ENCODE assay signal across 30 cellular contexts in genomic region chr9:89680547-89681467, GRCh38.
"Had no signal": no experiment of that assay in that cellular context is flagged by ENCODE, and none has a peak within 500 bp of the region (broad histone marks: within the 10 kb centered on the region; RNA-seq: fewer than 3 reads in every experiment).

No MANE protein-coding gene starts in this region.

- H3K79me2 ChIP-seq: hepatocyte had no signal

- H3K27ac ChIP-seq: gastrocnemius medialis, hepatocyte, left ventricle myocardium inferior, ovary, prostate gland, tibial nerve had no signal

- H3K27me3 Mint-ChIP-seq: activated naive CD8-positive, alpha-beta T cell treated with anti-CD3 and anti-CD28 coated beads for 36 hours; naive B cell had no signal

- ATAC-seq: effector memory CD8-positive, alpha-beta T cell; gastrocnemius medialis; WTC11 had no signal

- H3K4me3 Mint-ChIP-seq: activated naive CD4-positive, alpha-beta T cell treated with anti-CD3 and anti-CD28 coated beads for 36 hours; activated naive CD8-positive, alpha-beta T cell treated with anti-CD3 and anti-CD28 coated beads for 36 hours; activated T-helper 1 cell treated with anti-CD3 and anti-CD28 coated beads, Interleukin-12 subunit alpha, Interleukin-12 subunit beta, Interleukin-2, Interleukin-4 antibody, amounts not matched to agents 30 ng/mL and 10 ng/mL and 1 ng/mL, durations not matched to agents 14 hours and 24 hours and 36 hours; effector memory CD8-positive, alpha-beta T cell; mesothelial cell of epicardium; naive B cell; nephron progenitor cell; stimulated activated memory B cell treated with anti-CD40 and anti-IgM and Interleukin-4, amounts not matched to agents 10 μg/mL and 1 μg/mL and 100 μg/mL, for 72 hours; WTC11 had no signal

- H3K4me2 ChIP-seq: hepatocyte, smooth muscle cell had no signal

- DNase-seq: activated CD4-positive, alpha-beta T cell treated with anti-CD3 and anti-CD28 coated beads, Interleukin-2, amount 50 U/mL, for 4 hours; activated CD8-positive, alpha-beta memory T cell treated with anti-CD3 and anti-CD28 coated beads, Interleukin-2, amount 50 U/mL, for 4 hours; activated effector memory CD4-positive, alpha-beta T cell treated with anti-CD3 and anti-CD28 coated beads, Interleukin-2, amount 50 U/mL, for 16 hours; activated naive CD4-positive, alpha-beta T cell treated with anti-CD3 and anti-CD28 coated beads for 36 hours; activated naive CD8-positive, alpha-beta T cell treated with anti-CD3 and anti-CD28 coated beads for 36 hours; activated T-cell treated with anti-CD3 and anti-CD28 coated beads, Interleukin-2, amount 50 U/mL, for 1 hour; amniotic stem cell; caudate nucleus; cortex of kidney; effector memory CD8-positive, alpha-beta T cell; erythroblast; gastrocnemius medialis; islet precursor cell; left ventricle myocardium inferior; naive B cell; nephron progenitor cell; ovary; stimulated activated CD4-positive, alpha-beta T cell treated with anti-CD3 and anti-CD28 coated beads, Interleukin-1b, Interleukin-23, amount 100 ng/mL, for 48 hours; stimulated activated CD4-positive, alpha-beta T cell treated with anti-CD3 and anti-CD28 coated beads, Interleukin-4, amount 100 ng/mL, for 4 hours; stimulated activated CD8-positive, alpha-beta memory T cell treated with anti-CD3 and anti-CD28 coated beads, Interleukin-4, amount 100 ng/mL, for 48 hours had no signal

- H3K27ac Mint-ChIP-seq: activated naive CD4-positive, alpha-beta T cell treated with anti-CD3 and anti-CD28 coated beads for 36 hours; activated naive CD8-positive, alpha-beta T cell treated with anti-CD3 and anti-CD28 coated beads for 36 hours; effector memory CD8-positive, alpha-beta T cell; mesothelial cell of epicardium; nephron progenitor cell; stimulated activated memory B cell treated with anti-CD40 and anti-IgM and Interleukin-4, amounts not matched to agents 10 μg/mL and 1 μg/mL and 100 μg/mL, for 72 hours; WTC11 had no signal

- H2AFZ ChIP-seq: hepatocyte had no signal

- H3K27me3 ChIP-seq: gastrocnemius medialis, hepatocyte, ovary, tibial nerve had no signal

- H3K9me3 ChIP-seq: gastrocnemius medialis, left ventricle myocardium inferior, ovary, prostate gland, tibial nerve had no signal

- H3K36me3 ChIP-seq: gastrocnemius medialis, left ventricle myocardium inferior, ovary, prostate gland, tibial nerve had no signal

- FAIRE-seq: astrocyte, urothelium cell line had no signal

- H3K9me3 Mint-ChIP-seq: activated naive CD4-positive, alpha-beta T cell treated with anti-CD3 and anti-CD28 coated beads for 36 hours; activated naive CD8-positive, alpha-beta T cell treated with anti-CD3 and anti-CD28 coated beads for 36 hours; activated T-helper 1 cell treated with anti-CD3 and anti-CD28 coated beads, Interleukin-12 subunit alpha, Interleukin-12 subunit beta, Interleukin-2, Interleukin-4 antibody, amounts not matched to agents 30 ng/mL and 10 ng/mL and 1 ng/mL, durations not matched to agents 14 hours and 24 hours and 36 hours; effector memory CD8-positive, alpha-beta T cell; mesothelial cell of epicardium; naive B cell; stimulated activated memory B cell treated with anti-CD40 and anti-IgM and Interleukin-4, amounts not matched to agents 10 μg/mL and 1 μg/mL and 100 μg/mL, for 72 hours had no signal

- H3K4me1 Mint-ChIP-seq: activated naive CD8-positive, alpha-beta T cell treated with anti-CD3 and anti-CD28 coated beads for 36 hours; stimulated activated memory B cell treated with anti-CD40 and anti-IgM and Interleukin-4, amounts not matched to agents 10 μg/mL and 1 μg/mL and 100 μg/mL, for 72 hours had no signal

- H3K4me3 ChIP-seq: gastrocnemius medialis, hepatocyte, left ventricle myocardium inferior, ovary, prostate gland, smooth muscle cell, tibial nerve had no signal
